Comparison of ENCODE assay signal across 8 cellular contexts in the genomic region with DNA sequence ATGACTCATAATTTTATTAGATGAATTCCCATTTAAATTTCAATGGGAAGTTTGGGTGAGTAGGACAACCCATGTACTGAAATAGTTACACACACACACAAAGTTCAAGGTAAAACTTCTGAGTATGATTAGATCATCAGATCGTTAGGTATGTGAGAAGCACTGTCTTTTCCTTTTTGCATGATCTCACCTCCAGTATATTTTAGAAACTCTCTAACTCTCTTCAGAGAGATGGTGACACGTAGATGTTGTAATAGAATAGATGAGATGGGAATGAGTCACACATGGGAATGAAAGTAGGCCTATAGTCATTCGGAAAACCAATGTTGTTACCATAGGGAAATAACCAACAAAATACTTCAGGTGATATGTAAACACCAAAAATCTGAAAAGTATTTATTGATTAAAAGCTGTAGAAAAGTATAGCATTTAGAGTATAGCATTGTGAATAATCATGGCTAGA. TPM values are rescaled to one million over a fixed set of nuclear protein-coding genes. Genes with fewer than 3 reads are reported as not detected.
DNase-seq lines count a peak whose midpoint lies in the region; ATAC-seq and TF ChIP-seq lines count a peak whose summit lies in the region.

No MANE protein-coding gene starts in this region.

- H3K36me3 ChIP-seq in adipocyte (ENCODE audit: control insufficient read depth, insufficient read depth, low read length, severe bottlenecking) (no peaks in the 10 kb centered on the region), lung (ENCODE audit: control insufficient read depth in 2 of 2, insufficient read depth in 2 of 2, low read length in 2 of 2) (no peaks in the 10 kb centered on the region)

- no peak overlapping the region for H3K9ac ChIP-seq in adipocyte (ENCODE audit: low read length)

- H3K27me3 ChIP-seq in adipocyte (replicated peaks; ENCODE audit: control insufficient read depth, insufficient read depth, low read length) = no peaks in the 10 kb centered on the region
- H3K27me3 ChIP-seq in lung (ENCODE audit: control insufficient read depth, insufficient read depth) = no peaks in the 10 kb centered on the region

- 38 to 66% methylated on average over 3 of the region's 3 CpGs for WGBS in lung, 2 donors

- peaks cover 32% of the 10 kb centered on the region for H3K4me1 ChIP-seq in adipocyte (ENCODE audit: control insufficient read depth, insufficient read depth, low read length)
- peaks cover 0 to 2% of the 10 kb centered on the region in 2 donors for H3K4me1 ChIP-seq in lung (ENCODE audit: control insufficient read depth in 2 of 2, insufficient read depth in 2 of 2, low read length in 2 of 2)

- H3K4me3 ChIP-seq in adipocyte (ENCODE audit: low read length) (no peak overlapping the region), lung (no peak overlapping the region)

- peak; percentile 78 for DNase-seq in CD1c-positive myeloid dendritic cell (ENCODE audit: extremely low spot score)
- peak; percentile 86 for DNase-seq in adipocyte (ENCODE audit: low read depth)
- DNase-seq in lung (ENCODE audit: low spot score) = no peak
- DNase-seq in hypothalamus (lab: John Stamatoyannopoulos, UW) = no peak
- no peak for DNase-seq in NCI-H524 treated with DMSO at 0.1 percent for 48 hours (lab: John Stamatoyannopoulos, UW)
- DNase-seq in iPS-NIHi7 (ENCODE audit: extremely low spot score) = no peak

- peak; percentile 63 for ATAC-seq in HG02870 (IDR thresholded peaks at IDR 0.05; ENCODE audit: unreplicated experiment)
- ATAC-seq in lung (ENCODE audit: insufficient read depth, low FRiP score) = peak; percentile 60
- ATAC-seq in GM21717 (IDR thresholded peaks at IDR 0.05; ENCODE audit: unreplicated experiment) = no peak

- H3K27ac ChIP-seq in lung (ENCODE audit: low read depth in 1 of 2, low read length in 1 of 2) = no peak overlapping the region

- no peak for TF ChIP-seq CTCF in lung (IDR thresholded peaks at IDR 0.05; ENCODE audit: control extremely low read depth, extremely low read depth)

- H3K9me3 ChIP-seq in adipocyte (ENCODE audit: control insufficient read depth, low read length) (no peaks in the 10 kb centered on the region), lung (ENCODE audit: control insufficient read depth in 2 of 2, insufficient read depth in 1 of 2, low read length in 1 of 2) (no peaks in the 10 kb centered on the region)

RNA-seq across cellular contexts. Expression of a gene that starts 22.2 kb away (rescaled TPM):
- 1 to 10 TPM; 1.3 to 2.0 TPM for total RNA-seq in lung
- 1 to 10 TPM; 1.9 to 9.4 TPM for polyA plus RNA-seq in lung

RNA-seq across cellular contexts. Expression of a gene that starts 30.2 kb away (rescaled TPM):
- under 1 TPM in 1 of 2 donors, not detected in 1; 0.31 TPM for total RNA-seq in lung
- under 1 TPM in 1 of 2 donors, not detected in 1; 0.24 TPM for polyA plus RNA-seq in lung

RNA-seq across cellular contexts. Expression of a gene that starts 48.2 kb away (rescaled TPM):
- total RNA-seq in lung = not detected
- polyA plus RNA-seq in lung = not detected

RNA-seq across cellular contexts. Expression of a gene that starts 51.5 kb away (rescaled TPM):
- not detected for total RNA-seq in lung
- not detected for polyA plus RNA-seq in lung

Comparison
In these comparisons a context has a peak if more than half of its experiments do, and no peak if none do; other contexts are left out.
1. DNase-seq: peak in CD1c-positive myeloid dendritic cell (single experiment) and adipocyte (single experiment); none in lung (single experiment), hypothalamus (0 of 51), NCI-H524 treated with DMSO at 0.1 percent for 48 hours (single experiment) and iPS-NIHi7 (single experiment).